Comparison of ENCODE assay signal across 19 cellular contexts in genomic region chr3:14906355-14906960, GRCh38.
"Had no signal": no experiment of that assay in that cellular context is flagged by ENCODE, and none has a peak within 500 bp of the region (broad histone marks: within the 10 kb centered on the region; RNA-seq: fewer than 3 reads in every experiment).

No MANE protein-coding gene starts in this region.

- DNase-seq: effector memory CD4-positive, alpha-beta T cell; esophagus squamous epithelium; foreskin fibroblast; glutamatergic neuron; immature natural killer cell; left ventricle myocardium superior; mesendoderm; naive thymus-derived CD4-positive, alpha-beta T cell; nephron progenitor cell; sigmoid colon; stimulated activated CD4-positive, alpha-beta T cell treated with anti-CD3 and anti-CD28 coated beads, Interleukin-12 subunit alpha, Interleukin-12 subunit beta, amount 100 ng/mL, for 4 hours; stimulated activated naive CD4-positive, alpha-beta T cell; trophoblast cell had no signal

- H3K4me1 ChIP-seq: esophagus squamous epithelium, sigmoid colon had no signal

- H3K27ac ChIP-seq: esophagus squamous epithelium, gastroesophageal sphincter, neutrophil, right atrium auricular region, sigmoid colon, skin epidermis had no signal

- FAIRE-seq: keratinocyte had no signal

- H3K27ac Mint-ChIP-seq: immature natural killer cell; naive thymus-derived CD4-positive, alpha-beta T cell; nephron progenitor cell had no signal

- ATAC-seq: gastroesophageal sphincter; naive thymus-derived CD4-positive, alpha-beta T cell had no signal

- H3K36me3 ChIP-seq: esophagus squamous epithelium, neutrophil, sigmoid colon had no signal

- H3K4me1 Mint-ChIP-seq: immature natural killer cell, nephron progenitor cell had no signal

- H3K4me3 ChIP-seq: esophagus squamous epithelium, gastroesophageal sphincter, lung, right atrium auricular region, sigmoid colon, skin epidermis had no signal

- H3K9me3 Mint-ChIP-seq: immature natural killer cell had no signal

- H3K4me3 Mint-ChIP-seq: immature natural killer cell; naive thymus-derived CD4-positive, alpha-beta T cell; nephron progenitor cell had no signal

- H3K9me3 ChIP-seq: neutrophil, right atrium auricular region, sigmoid colon had no signal

- H3K27me3 ChIP-seq: esophagus squamous epithelium, gastroesophageal sphincter, neutrophil, right atrium auricular region, sigmoid colon had no signal

- H3K36me3 Mint-ChIP-seq: immature natural killer cell had no signal
